Comparison of ENCODE assay signal across 8 cellular contexts in the genomic region with DNA sequence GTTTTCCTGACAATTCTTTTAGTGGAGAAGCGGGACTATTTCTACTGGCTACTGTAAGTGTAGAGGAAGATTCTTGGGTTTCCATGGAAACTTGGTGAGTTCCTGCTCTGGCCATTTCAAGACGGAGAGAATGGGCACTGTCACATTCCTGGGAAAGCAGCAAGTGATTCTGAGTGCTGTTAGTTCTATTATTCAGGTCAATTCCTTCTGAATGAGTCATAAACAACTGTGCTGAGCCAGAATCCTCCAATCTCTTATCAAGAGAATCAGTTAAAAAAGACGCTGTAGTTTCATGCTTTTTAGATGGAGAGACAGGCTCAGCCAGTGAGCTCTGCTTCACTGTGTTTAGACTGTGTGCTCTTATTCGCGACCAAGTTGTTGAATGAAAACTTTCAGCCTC. TPM values are rescaled to one million over a fixed set of nuclear protein-coding genes. Genes with fewer than 3 reads are reported as not detected.
DNase-seq lines count a peak whose midpoint lies in the region; ATAC-seq and TF ChIP-seq lines count a peak whose summit lies in the region.

No MANE protein-coding gene starts in this region.

- peaks cover 83% of the 10 kb centered on the region for H3K36me3 Mint-ChIP-seq in effector memory CD8-positive, alpha-beta T cell (ENCODE audit: insufficient read depth)
- H3K36me3 Mint-ChIP-seq in nephron (ENCODE audit: low read depth) (peaks cover 65% of the 10 kb centered on the region), CD14-positive monocyte (peaks cover 61 to 87% of the 10 kb centered on the region in 2 donors)

- no peaks in the 10 kb centered on the region for H3K27me3 ChIP-seq in MG63
- H3K27me3 ChIP-seq in esophagus muscularis mucosa = no peaks in the 10 kb centered on the region

- H3K4me1 Mint-ChIP-seq in effector memory CD8-positive, alpha-beta T cell (ENCODE audit: low read depth in 2 of 2) = peaks cover 16 to 49% of the 10 kb centered on the region in 2 donors
- no peaks in the 10 kb centered on the region for H3K4me1 Mint-ChIP-seq in nephron
- H3K4me1 Mint-ChIP-seq in CD14-positive monocyte = peaks cover 12% of the 10 kb centered on the region

- H3K27me3 Mint-ChIP-seq in effector memory CD8-positive, alpha-beta T cell = no peaks in the 10 kb centered on the region
- H3K27me3 Mint-ChIP-seq in nephron (ENCODE audit: low read depth) = no peaks in the 10 kb centered on the region
- H3K27me3 Mint-ChIP-seq in CD14-positive monocyte (ENCODE audit: low read depth in 3 of 3) = no peaks in the 10 kb centered on the region

- TF ChIP-seq EP300 in esophagus muscularis mucosa (IDR thresholded peaks at IDR 0.05) = no peak

- H3K9me3 ChIP-seq in MG63 (no peaks in the 10 kb centered on the region), esophagus muscularis mucosa (peaks cover 0 to 4% (median 0%) of the 10 kb centered on the region in 4 donors)

- H3K36me3 ChIP-seq in MG63 = peaks cover 36% of the 10 kb centered on the region
- H3K36me3 ChIP-seq in esophagus muscularis mucosa = peaks cover 3 to 64% (median 42%) of the 10 kb centered on the region in 4 donors

- TF ChIP-seq POLR2A in esophagus muscularis mucosa (IDR thresholded peaks at IDR 0.05; ENCODE audit: low read depth) = no peak

- peaks cover 0 to 33% (median 24%) of the 10 kb centered on the region in 4 donors for H3K4me1 ChIP-seq in esophagus muscularis mucosa

- ATAC-seq in effector memory CD8-positive, alpha-beta T cell (replicated peaks) = no peak

- DNase-seq in COLO829 (ENCODE audit: low spot score) (peak; percentile 81), MG63 (peak; percentile 10), CD14-positive monocyte (ENCODE audit: low spot score) (no peak), DMS114 treated with DMSO at 0.1 percent for 48 hours (lab: John Stamatoyannopoulos, UW; ENCODE audit: unreplicated experiment) (no peak), nucleus accumbens (lab: John Stamatoyannopoulos, UW) (no peak), esophagus muscularis mucosa (ENCODE audit: extremely low spot score) (no peak)
- DNase-seq in effector memory CD8-positive, alpha-beta T cell = no peak

- peak overlapping the region; percentile 51 to 81 for H3K27ac Mint-ChIP-seq in effector memory CD8-positive, alpha-beta T cell
- peak overlapping the region; percentile 12 to 43 (median 29) for H3K27ac Mint-ChIP-seq in nephron
- peak overlapping the region in 1 of 7 donors; percentile 62 for H3K27ac Mint-ChIP-seq in CD14-positive monocyte

- no peaks in the 10 kb centered on the region for H3K9me3 Mint-ChIP-seq in effector memory CD8-positive, alpha-beta T cell
- peaks cover 7% of the 10 kb centered on the region for H3K9me3 Mint-ChIP-seq in nephron
- no peaks in the 10 kb centered on the region for H3K9me3 Mint-ChIP-seq in CD14-positive monocyte

- H3K27ac ChIP-seq in esophagus muscularis mucosa (replicated peaks in 1 of 4) = peak overlapping the region in 2 of 4 donors; percentile 9 to 44

- TF ChIP-seq CTCF in nephron (IDR thresholded peaks at IDR 0.05; ENCODE audit: unreplicated experiment in 3 of 3) = no peak
- TF ChIP-seq CTCF in CD14-positive monocyte (IDR thresholded peaks at IDR 0.05) = no peak
- no peak for TF ChIP-seq CTCF in esophagus muscularis mucosa (IDR thresholded peaks at IDR 0.05)

- intact Hi-C loops in CD14-positive monocyte (cut with micrococcal nuclease) (no loop called here), esophagus muscularis mucosa (cut with DNase I) (no loop called here)

- no peak overlapping the region for H3K4me3 Mint-ChIP-seq in effector memory CD8-positive, alpha-beta T cell
- H3K4me3 Mint-ChIP-seq in nephron (no peak overlapping the region), CD14-positive monocyte (no peak overlapping the region)

- no peak overlapping the region for H3K4me3 ChIP-seq in MG63
- H3K4me3 ChIP-seq in esophagus muscularis mucosa = no peak overlapping the region

- 64% methylated on average over 5 of the region's 5 CpGs for WGBS in esophagus muscularis mucosa

RNA-seq across cellular contexts. Expression of gene AKAP10, which starts 19.6 kb away (rescaled TPM):
- total RNA-seq in MG63 (2014; rRNA removed; shearing (Covaris generic); ENCODE audit: low replicate concordance) = 10.0 and 14.4 TPM in 2 replicates
- 10 to 100 TPM; 13.1 to 15.4 TPM for polyA plus RNA-seq in CD14-positive monocyte
- total RNA-seq in esophagus muscularis mucosa = 10 to 100 TPM; 19.5 to 27.2 (median 23.2) TPM

RNA-seq across cellular contexts. Expression of gene SPECC1, which starts 51.1 kb away (rescaled TPM):
- 12.7 and 13.7 TPM in 2 replicates for total RNA-seq in MG63 (2014; rRNA removed; shearing (Covaris generic); ENCODE audit: low replicate concordance)
- 10 to 100 TPM; 36.0 to 50.5 TPM for polyA plus RNA-seq in CD14-positive monocyte
- 10 to 100 TPM; 16.7 to 28.8 (median 24.7) TPM for total RNA-seq in esophagus muscularis mucosa

Comparison
In these comparisons a context has a peak if more than half of its experiments do, and no peak if none do; other contexts are left out.
1. DNase-seq: peak in COLO829 (single experiment) and MG63 (single experiment); none in effector memory CD8-positive, alpha-beta T cell (0 of 3), CD14-positive monocyte (single experiment), DMS114 treated with DMSO at 0.1 percent for 48 hours (single experiment), nucleus accumbens (0 of 56) and esophagus muscularis mucosa (single experiment).